Comparison of ENCODE assay signal across 17 cellular contexts in genomic region chr6:34355889-34356288, GRCh38. TPM values are rescaled to one million over a fixed set of nuclear protein-coding genes. Genes with fewer than 3 reads are reported as not detected.
A peak's percentile ranks its signal among the peaks of the same experiment; 100 is the strongest.
DNase-seq lines count a peak whose midpoint lies in the region; ATAC-seq and TF ChIP-seq lines count a peak whose summit lies in the region.
"Had no signal": no experiment of that assay in that cellular context is flagged by ENCODE, and none has a peak within 500 bp of the region (broad histone marks: within the 10 kb centered on the region; RNA-seq: fewer than 3 reads in every experiment).

No MANE protein-coding gene starts in this region.

- no peaks in the 10 kb centered on the region for H3K27me3 ChIP-seq in BLaER1 treated with 17β-estradiol and CSF1 and Interleukin-3, amounts not matched to agents 10 nM and 100 nM
- H3K27me3 ChIP-seq in Karpas-422 (ENCODE audit: low read length) (no peaks in the 10 kb centered on the region), psoas muscle (ENCODE audit: insufficient read depth in 3 of 3, low read length in 2 of 3) (no peaks in the 10 kb centered on the region)

- H3K36me3 ChIP-seq in BLaER1 treated with 17β-estradiol and CSF1 and Interleukin-3, amounts not matched to agents 10 nM and 100 nM, result peaks cover 4 to 20% (median 10%) of the 10 kb centered on the region in 11 experiments; a peak in 15 of 22 replicates
- H3K36me3 ChIP-seq in Karpas-422 (ENCODE audit: insufficient read depth, low read length) (no peaks in the 10 kb centered on the region), psoas muscle (ENCODE audit: insufficient read depth in 1 of 2, low read depth in 1 of 2) (no peaks in the 10 kb centered on the region)
- H3K36me3 ChIP-seq: HAP-1 had no signal

- no peak overlapping the region for H3K27ac ChIP-seq in BLaER1 treated with 17β-estradiol and CSF1 and Interleukin-3, amounts not matched to agents 10 nM and 100 nM
- H3K27ac ChIP-seq in Karpas-422 (ENCODE audit: low read length), result peak overlapping the region; percentile 51
- H3K27ac ChIP-seq in psoas muscle, result peak overlapping the region; percentile 31
- H3K27ac ChIP-seq: 22Rv1, A549 had no signal

- ATAC-seq in psoas muscle (peak in 2 of 4 donors; percentile 28 to 61), GM18511 (IDR thresholded peaks at IDR 0.05; ENCODE audit: unreplicated experiment) (no peak), GM18873 (IDR thresholded peaks at IDR 0.05; ENCODE audit: low FRiP score, unreplicated experiment) (no peak)
- ATAC-seq: A549, HepG2 had no signal

- H3K4me3 ChIP-seq in BLaER1 treated with 17β-estradiol and CSF1 and Interleukin-3, amounts not matched to agents 10 nM and 100 nM, result no peak overlapping the region
- no peak overlapping the region for H3K4me3 ChIP-seq in Karpas-422 (ENCODE audit: low read length)
- no peak overlapping the region for H3K4me3 ChIP-seq in psoas muscle
- H3K4me3 ChIP-seq: A549, HAP-1 had no signal

- H2AFZ ChIP-seq in Karpas-422 (ENCODE audit: low read length), result no peak overlapping the region

- no peak for TF ChIP-seq CTCF in psoas muscle (IDR thresholded peaks at IDR 0.05)

- WGBS in psoas muscle, 3 donors, result 34 to 63% (median 53%) methylated on average over 3 of the region's 3 CpGs

- no peak overlapping the region for H3K9ac ChIP-seq in BLaER1 treated with 17β-estradiol and CSF1 and Interleukin-3, amounts not matched to agents 10 nM and 100 nM
- H3K9ac ChIP-seq in Karpas-422 (ENCODE audit: low read length), result no peak overlapping the region

- DNase-seq in DMS 273 (lab: John Stamatoyannopoulos, UW; ENCODE audit: unreplicated experiment) (peak; percentile 18), DMS 273 treated with DMSO at 0.1 percent for 48 hours (lab: John Stamatoyannopoulos, UW) (no peak), Karpas-422 (no peak), psoas muscle (no peak)
- DNase-seq: AML-193; CD8-positive, alpha-beta memory T cell; COR-L47; DMS153; DMS79; GF-D8 had no signal

- peak overlapping the region in 8 of 11 experiments; percentile 12 to 56 (median 37); a peak in 10 of 22 replicates for H3K4me2 ChIP-seq in BLaER1 treated with 17β-estradiol and CSF1 and Interleukin-3, amounts not matched to agents 10 nM and 100 nM
- peak overlapping the region; percentile 23 for H3K4me2 ChIP-seq in Karpas-422 (ENCODE audit: low read depth, low read length, poor library complexity, severe bottlenecking)
- H3K4me2 ChIP-seq: A549 had no signal

- H4K20me1 ChIP-seq in BLaER1 treated with 17β-estradiol and CSF1 and Interleukin-3, amounts not matched to agents 10 nM and 100 nM, result peaks cover 64 to 100% (median 98%) of the 10 kb centered on the region in 11 experiments
- H4K20me1 ChIP-seq in Karpas-422 (ENCODE audit: insufficient read depth, low read depth, low read length), result no peaks in the 10 kb centered on the region; the same call in 1 of the 2 replicates

- H3K4me1 ChIP-seq in BLaER1 treated with 17β-estradiol and CSF1 and Interleukin-3, amounts not matched to agents 10 nM and 100 nM, result peaks cover 13 to 62% (median 47%) of the 10 kb centered on the region in 10 experiments
- H3K4me1 ChIP-seq in Karpas-422 (ENCODE audit: low read length) (peaks cover 73% of the 10 kb centered on the region), psoas muscle (peaks cover 62% of the 10 kb centered on the region)

- intact Hi-C loops in psoas muscle (cut with DNase I), result no loop called here

- H3K9me2 ChIP-seq in Karpas-422 (replicated peaks; ENCODE audit: insufficient read depth, low read length), result no peaks in the 10 kb centered on the region

- H3K9me3 ChIP-seq in BLaER1 treated with 17β-estradiol and CSF1 and Interleukin-3, amounts not matched to agents 10 nM and 100 nM (replicated peaks in 1 of 11), result no peaks in the 10 kb centered on the region
- H3K9me3 ChIP-seq in Karpas-422 (ENCODE audit: low read length), result no peaks in the 10 kb centered on the region
- no peaks in the 10 kb centered on the region for H3K9me3 ChIP-seq in psoas muscle
- H3K9me3 ChIP-seq: A549, HAP-1 had no signal

- H3K79me2 ChIP-seq in Karpas-422 (ENCODE audit: low read length), result peaks cover 98% of the 10 kb centered on the region

RNA-seq across cellular contexts. Expression of gene NUDT3, which starts 36.6 kb away (rescaled TPM):
- total RNA-seq in Karpas-422 (2014; rRNA removed; shearing (Covaris generic); ENCODE audit: low replicate concordance), result 33.7 and 41.7 TPM in 2 replicates
- 10 to 100 TPM; 33.3 to 70.5 (median 50.6) TPM for total RNA-seq in psoas muscle
- polyA plus RNA-seq in psoas muscle, result 10 to 100 TPM; 10.6 to 19.9 (median 17.9) TPM

Comparison
In these comparisons a context has a peak if more than half of its experiments do, and no peak if none do; other contexts are left out.
1. H3K27ac ChIP-seq: peak in Karpas-422 (single experiment) and psoas muscle (single experiment); none in BLaER1 treated with 17β-estradiol and CSF1 and Interleukin-3, amounts not matched to agents 10 nM and 100 nM (0 of 11).